16 cellular contexts compared by ENCODE assay signal in the genomic region with DNA sequence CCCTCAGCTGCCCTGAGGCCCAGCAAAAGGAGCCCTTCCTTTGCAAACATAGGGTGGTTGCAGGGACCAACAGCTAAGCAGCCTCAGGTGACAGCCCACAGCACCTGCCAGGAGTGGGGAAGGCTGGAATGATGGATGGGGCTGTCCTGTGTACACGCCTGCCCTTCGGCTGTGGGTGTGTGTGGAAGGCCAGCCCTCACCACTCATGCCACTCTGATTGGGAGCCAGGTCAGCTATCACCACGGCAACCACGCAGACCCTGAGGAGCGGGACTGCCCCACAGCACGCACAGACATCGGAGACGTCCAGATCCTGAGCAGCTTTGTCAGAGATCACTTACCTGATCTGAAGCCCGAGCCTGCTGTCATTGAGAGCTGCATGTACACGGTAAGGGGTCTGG. TPM values are rescaled to one million over a fixed set of nuclear protein-coding genes. Genes with fewer than 3 reads are reported as not detected.
"Had no signal": no experiment of that assay in that cellular context is flagged by ENCODE, and none has a peak within 500 bp of the region (broad histone marks: within the 10 kb centered on the region; RNA-seq: fewer than 3 reads in every experiment).

No MANE protein-coding gene starts in this region.

- DNase-seq: activated CD4-positive, alpha-beta T cell treated with anti-CD3 and anti-CD28 coated beads, Interleukin-2, amount 50 U/mL, for 1 hour; activated effector memory CD4-positive, alpha-beta T cell treated with Interleukin-2 at 50 U/mL for 16 hours; brain microvascular endothelial cell; cerebellar nuclear complex; dermis blood vessel endothelial cell; naive B cell; stimulated activated CD4-positive, alpha-beta T cell treated with anti-CD3 and anti-CD28 coated beads, Interleukin-15, amount 100 ng/mL, for 24 hours; stimulated activated CD4-positive, alpha-beta T cell treated with anti-CD3 and anti-CD28 coated beads, Interleukin-4, amount 100 ng/mL, for 24 hours; stomach; T-helper 2 cell had no signal

- H3K9me3 Mint-ChIP-seq: activated naive CD4-positive, alpha-beta T cell treated with anti-CD3 and anti-CD28 coated beads, Interleukin-2, amount 50 U/mL, for 24 hours; naive B cell had no signal

- H3K4me3 Mint-ChIP-seq: activated naive CD4-positive, alpha-beta T cell treated with anti-CD3 and anti-CD28 coated beads, Interleukin-2, amount 50 U/mL, for 24 hours; naive B cell had no signal

- H3K4me3 ChIP-seq: lung, stomach, thoracic aorta had no signal

- H3K27me3 Mint-ChIP-seq: activated naive CD4-positive, alpha-beta T cell treated with anti-CD3 and anti-CD28 coated beads, Interleukin-2, amount 50 U/mL, for 24 hours had no signal

- H3K36me3 Mint-ChIP-seq: activated naive CD4-positive, alpha-beta T cell treated with anti-CD3 and anti-CD28 coated beads, Interleukin-2, amount 50 U/mL, for 24 hours; naive B cell had no signal

- H3K27ac Mint-ChIP-seq: activated naive CD4-positive, alpha-beta T cell treated with anti-CD3 and anti-CD28 coated beads, Interleukin-2, amount 50 U/mL, for 24 hours; naive B cell had no signal

- H3K4me1 Mint-ChIP-seq: activated naive CD4-positive, alpha-beta T cell treated with anti-CD3 and anti-CD28 coated beads, Interleukin-2, amount 50 U/mL, for 24 hours; naive B cell had no signal

- H3K9me3 ChIP-seq: stomach, thoracic aorta had no signal

- H3K36me3 ChIP-seq: brain microvascular endothelial cell, thoracic aorta had no signal

RNA-seq across cellular contexts. Expression of gene SEZ6, which starts 49.0 kb away (rescaled TPM):
- total RNA-seq: dermis blood vessel endothelial cell, osteoblast, skeletal muscle tissue, thoracic aorta had no signal
- polyA plus RNA-seq: esophagus had no signal
